Comparison of ENCODE assay signal across 11 cellular contexts in genomic region chr2:207594245-207594644, GRCh38.
"Had no signal": no experiment of that assay in that cellular context is flagged by ENCODE, and none has a peak within 500 bp of the region (broad histone marks: within the 10 kb centered on the region; RNA-seq: fewer than 3 reads in every experiment).

No MANE protein-coding gene starts in this region.

- DNase-seq: activated CD4-positive, alpha-beta T cell treated with anti-CD3 and anti-CD28 coated beads for 4 hours; activated naive CD4-positive, alpha-beta T cell; gastrocnemius medialis; left ventricle myocardium inferior; retina; T-helper 9 cell; thyroid gland; uterus had no signal

- ATAC-seq: gastrocnemius medialis had no signal

- H3K4me3 ChIP-seq: gastrocnemius medialis, left ventricle myocardium inferior, neural progenitor cell, thyroid gland, uterus had no signal

- H3K4me3 Mint-ChIP-seq: neural progenitor cell had no signal

- H3K9me3 ChIP-seq: gastrocnemius medialis, thyroid gland had no signal

- H3K27me3 ChIP-seq: gastrocnemius medialis, neural progenitor cell, thyroid gland, uterus had no signal

- H3K36me3 ChIP-seq: uterus had no signal

- H3K27ac Mint-ChIP-seq: neural progenitor cell had no signal

- H3K27ac ChIP-seq: gastrocnemius medialis, left ventricle myocardium inferior, neural progenitor cell, parathyroid adenoma, thyroid gland, uterus, VCaP had no signal

- H3K4me1 ChIP-seq: gastrocnemius medialis, left ventricle myocardium inferior, neural progenitor cell, parathyroid adenoma, thyroid gland, uterus had no signal

- H3K4me1 Mint-ChIP-seq: neural progenitor cell had no signal
